ENCODE assay signal across 17 cellular contexts in genomic region chr5:174719211-174719610, GRCh38. TPM values are rescaled to one million over a fixed set of nuclear protein-coding genes. Genes with fewer than 3 reads are reported as not detected.
DNase-seq lines count a peak whose midpoint lies in the region; ATAC-seq and TF ChIP-seq lines count a peak whose summit lies in the region.
"Had no signal": no experiment of that assay in that cellular context is flagged by ENCODE, and none has a peak within 500 bp of the region (broad histone marks: within the 10 kb centered on the region; RNA-seq: fewer than 3 reads in every experiment).

No MANE protein-coding gene starts in this region.

- H3K14ac ChIP-seq in trophoblast cell (ENCODE audit: low read length), result peak overlapping the region; percentile 88

- H2BK12ac ChIP-seq in trophoblast cell (ENCODE audit: low read length), result peak overlapping the region; percentile 95

- peak overlapping the region; percentile 32 for H2AFZ ChIP-seq in trophoblast cell (ENCODE audit: insufficient read depth, low read length, poor library complexity)
- H2AFZ ChIP-seq: GM23248 had no signal

- CTCF ChIA-PET in HEK293 (lab: Yijun Ruan, JAX), result interaction anchor here (0.7 kb wide), 2 partner anchors 17 to 217 kb away, joined by 3 read pairs; no protein-coding TSS in a partner anchor

- peaks cover 15% of the 10 kb centered on the region for H3K4me1 ChIP-seq in HEK293 (ENCODE audit: control insufficient read depth, insufficient read depth, low read length)
- peaks cover 45% of the 10 kb centered on the region for H3K4me1 ChIP-seq in mesendoderm (ENCODE audit: control insufficient read depth, low read depth, low read length)
- peaks cover 24 to 39% of the 10 kb centered on the region in 2 experiments for H3K4me1 ChIP-seq in trophoblast cell (ENCODE audit: control insufficient read depth in 1 of 2, insufficient read depth in 2 of 2, low read length in 2 of 2)
- peaks cover 0 to 18% (median 12%) of the 10 kb centered on the region in 4 donors for H3K4me1 ChIP-seq in upper lobe of left lung
- H3K4me1 ChIP-seq: BLaER1 treated with 17β-estradiol and CSF1 and Interleukin-3, amounts not matched to agents 10 nM and 100 nM had no signal

- H4K12ac ChIP-seq in trophoblast cell (ENCODE audit: low read depth, low read length), result peak overlapping the region; percentile 27

- DNase-seq in ELF-1 (ENCODE audit: low read depth, low spot score) (peak; percentile 14), mesendoderm (peak; percentile 47), trophoblast cell (no peak), cardiac septum (ENCODE audit: low spot score) (no peak), upper lobe of left lung (no peak)
- DNase-seq: BE2C; CD4-positive, alpha-beta T cell; CD8-positive, alpha-beta memory T cell; DMS53; DMS79 treated with DMSO at 0.1 percent for 48 hours; GM23248 had no signal

- H3K36me3 ChIP-seq in HEK293 (ENCODE audit: control insufficient read depth in 2 of 2, insufficient read depth in 1 of 2, low read length in 2 of 2) (no peaks in the 10 kb centered on the region), mesendoderm (ENCODE audit: control insufficient read depth, insufficient read depth, low read length) (no peaks in the 10 kb centered on the region), trophoblast cell (ENCODE audit: control insufficient read depth in 1 of 2, insufficient read depth in 2 of 2, low read length in 2 of 2) (no peaks in the 10 kb centered on the region), upper lobe of left lung (no peaks in the 10 kb centered on the region)
- H3K36me3 ChIP-seq: BE2C; BLaER1 treated with 17β-estradiol and CSF1 and Interleukin-3, amounts not matched to agents 10 nM and 100 nM; HAP-1 had no signal

- no peaks in the 10 kb centered on the region for H3K9me3 ChIP-seq in HEK293 (ENCODE audit: control insufficient read depth, insufficient read depth, low read depth, low read length)
- no peaks in the 10 kb centered on the region for H3K9me3 ChIP-seq in trophoblast cell (ENCODE audit: insufficient read depth, low read depth, low read length)
- H3K9me3 ChIP-seq in upper lobe of left lung, result no peaks in the 10 kb centered on the region
- H3K9me3 ChIP-seq: BE2C, HAP-1 had no signal

- H2BK15ac ChIP-seq in mesendoderm (replicated peaks; ENCODE audit: low read depth), result no peak overlapping the region

- H3K27me3 ChIP-seq in mesendoderm (ENCODE audit: insufficient read depth, low read length, poor library complexity) (no peaks in the 10 kb centered on the region), trophoblast cell (ENCODE audit: insufficient read depth, low read length) (no peaks in the 10 kb centered on the region), upper lobe of left lung (peaks cover 0 to 40% (median 22%) of the 10 kb centered on the region in 4 donors)

- H2BK5ac ChIP-seq in mesendoderm (ENCODE audit: low read length), result peak overlapping the region; percentile 72
- peak overlapping the region; percentile 92 for H2BK5ac ChIP-seq in trophoblast cell (ENCODE audit: low read depth, low read length, poor library complexity)

- peak overlapping the region; percentile 10 for H3K9ac ChIP-seq in mesendoderm (ENCODE audit: low read length)
- no peak overlapping the region for H3K9ac ChIP-seq in trophoblast cell (ENCODE audit: low read length)
- H3K9ac ChIP-seq: BLaER1 treated with 17β-estradiol and CSF1 and Interleukin-3, amounts not matched to agents 10 nM and 100 nM; GM23248 had no signal

- H4K8ac ChIP-seq in mesendoderm (ENCODE audit: low read depth, low read length), result no peak overlapping the region
- H4K8ac ChIP-seq in trophoblast cell (ENCODE audit: low read depth, low read length), result peak overlapping the region; percentile 59

- no peak overlapping the region for H4K5ac ChIP-seq in mesendoderm (ENCODE audit: low read length)

- H4K91ac ChIP-seq in trophoblast cell (ENCODE audit: low read depth, low read length), result peak overlapping the region; percentile 95

- H3K27ac ChIP-seq in HEK293 (ENCODE audit: extremely low read depth, low read depth, low read length) (no peak overlapping the region), mesendoderm (ENCODE audit: low read depth, low read length) (no peak overlapping the region), trophoblast cell (ENCODE audit: low read depth, low read length) (peak overlapping the region; percentile 98), upper lobe of left lung (no peak overlapping the region)
- H3K27ac ChIP-seq: 22Rv1; BLaER1 treated with 17β-estradiol and CSF1 and Interleukin-3, amounts not matched to agents 10 nM and 100 nM; GM23248 had no signal

- ATAC-seq in HG03175 (IDR thresholded peaks at IDR 0.05; ENCODE audit: unreplicated experiment), result no peak
- ATAC-seq in GM18517 (IDR thresholded peaks at IDR 0.05; ENCODE audit: unreplicated experiment), result no peak
- ATAC-seq in upper lobe of left lung (ENCODE audit: low FRiP score in 2 of 2), result no peak

- H2AK5ac ChIP-seq in mesendoderm (ENCODE audit: low read length), result peak overlapping the region; percentile 56
- H2AK5ac ChIP-seq in trophoblast cell (ENCODE audit: low read length), result peak overlapping the region; percentile 44

- no peaks in the 10 kb centered on the region for H3K79me1 ChIP-seq in mesendoderm (ENCODE audit: low read length)
- peaks cover 52% of the 10 kb centered on the region for H3K79me1 ChIP-seq in trophoblast cell (ENCODE audit: low read length)

- POLR2A ChIA-PET in HEK293 (lab: Yijun Ruan, JAX), result no interaction called here

- H3K18ac ChIP-seq in mesendoderm (ENCODE audit: low read length) (peak overlapping the region; percentile 81), trophoblast cell (ENCODE audit: low read length) (peak overlapping the region; percentile 84)

- H3K56ac ChIP-seq in mesendoderm (ENCODE audit: low read length), result peak overlapping the region; percentile 65

- H2BK120ac ChIP-seq in mesendoderm (ENCODE audit: low read depth, low read length) (peak overlapping the region; percentile 48), trophoblast cell (ENCODE audit: insufficient read depth, low read length, poor library complexity) (peak overlapping the region; percentile 97)

- H3K79me2 ChIP-seq in mesendoderm (ENCODE audit: control insufficient read depth, insufficient read depth, low read length) (no peaks in the 10 kb centered on the region), trophoblast cell (ENCODE audit: control insufficient read depth, insufficient read depth, low read length, poor library complexity) (peaks cover 19% of the 10 kb centered on the region)

- H3K4ac ChIP-seq in mesendoderm (ENCODE audit: low read depth, low read length) (peak overlapping the region; percentile 90), trophoblast cell (ENCODE audit: low read depth, low read length) (peak overlapping the region; percentile 30)

- intact Hi-C loops in cardiac septum (cut with DNase I), result no loop called here

- TF ChIP-seq POLR2A in upper lobe of left lung (IDR thresholded peaks at IDR 0.05), result no peak

- no peak overlapping the region for H3K23ac ChIP-seq in mesendoderm (ENCODE audit: low read length)
- H3K23ac ChIP-seq in trophoblast cell (ENCODE audit: low read length), result no peak overlapping the region

- TF ChIP-seq CTCF in HEK293 (tag by site-specific recombination; IDR thresholded peaks at IDR 0.05), result no peak
- no peak for TF ChIP-seq CTCF in upper lobe of left lung (IDR thresholded peaks at IDR 0.05)

- H3K4me3 ChIP-seq in HEK293 (ENCODE audit: low read depth, low read length), result no peak overlapping the region
- no peak overlapping the region for H3K4me3 ChIP-seq in mesendoderm (ENCODE audit: low read length)
- no peak overlapping the region for H3K4me3 ChIP-seq in trophoblast cell (ENCODE audit: low read depth, low read length)
- H3K4me3 ChIP-seq in upper lobe of left lung, result no peak overlapping the region
- H3K4me3 ChIP-seq: BLaER1 treated with 17β-estradiol and CSF1 and Interleukin-3, amounts not matched to agents 10 nM and 100 nM; GM23248; HAP-1 had no signal

- no peak overlapping the region for H3K4me2 ChIP-seq in mesendoderm (ENCODE audit: low read length)
- H3K4me2 ChIP-seq in trophoblast cell (ENCODE audit: low read length), result peak overlapping the region; percentile 11
- H3K4me2 ChIP-seq: BLaER1 treated with 17β-estradiol and CSF1 and Interleukin-3, amounts not matched to agents 10 nM and 100 nM had no signal

- TF ChIP-seq EP300 in upper lobe of left lung (IDR thresholded peaks at IDR 0.05), result no peak

- WGBS in mesendoderm (ENCODE audit: extremely low coverage, insufficient coverage, low lambda C conversion rate), result no CpG with 5 or more reads among the region's 6 CpGs
- WGBS in trophoblast cell (ENCODE audit: extremely low coverage, insufficient coverage, insufficient read length), result no CpG with 5 or more reads among the region's 6 CpGs
- 26 to 29% methylated on average over 5 to 6 of the region's 6 CpGs for WGBS in upper lobe of left lung, 2 donors

TF ChIP-seq in HEK293, 187 proteins besides CTCF, POLR2A, EP300 and RAD21:
- TF ChIP-seq ZNF157 (tag by site-specific recombination; IDR thresholded peaks at IDR 0.05) (0 out of 2 replicates have a peak, but pooled peaks have one; percentile 43), HIC1 (tag by site-specific recombination; IDR thresholded peaks at IDR 0.05) (no peak)

RNA-seq across cellular contexts. Expression of gene MSX2, which starts 5.2 kb away (rescaled TPM):
- 27.2 TPM for polyA plus RNA-seq in mesendoderm (2013, experiment 1 of 2)
- 25.1 TPM for polyA plus RNA-seq in mesendoderm (2013, experiment 2 of 2)
- polyA plus RNA-seq in trophoblast cell (2013), result 523 and 535 TPM in 2 replicates
- total RNA-seq in cardiac septum (2.1 TPM), upper lobe of left lung (1 to 10 TPM in 3 of 6 donors, under 1 TPM in 1, not detected in 2; 0.44 to 1.6 (median 1.5) TPM)
- total RNA-seq: CD8-positive, alpha-beta memory T cell had no signal
- polyA plus RNA-seq: CD8-positive, alpha-beta memory T cell had no signal

Comparison
In these comparisons a context has a peak if more than half of its experiments do, and no peak if none do; other contexts are left out.
1. DNase-seq: peak in ELF-1 (single experiment) and mesendoderm (single experiment); none in trophoblast cell (0 of 2), cardiac septum (single experiment) and upper lobe of left lung (0 of 2).